19 cellular contexts compared by ENCODE assay signal in the genomic region with DNA sequence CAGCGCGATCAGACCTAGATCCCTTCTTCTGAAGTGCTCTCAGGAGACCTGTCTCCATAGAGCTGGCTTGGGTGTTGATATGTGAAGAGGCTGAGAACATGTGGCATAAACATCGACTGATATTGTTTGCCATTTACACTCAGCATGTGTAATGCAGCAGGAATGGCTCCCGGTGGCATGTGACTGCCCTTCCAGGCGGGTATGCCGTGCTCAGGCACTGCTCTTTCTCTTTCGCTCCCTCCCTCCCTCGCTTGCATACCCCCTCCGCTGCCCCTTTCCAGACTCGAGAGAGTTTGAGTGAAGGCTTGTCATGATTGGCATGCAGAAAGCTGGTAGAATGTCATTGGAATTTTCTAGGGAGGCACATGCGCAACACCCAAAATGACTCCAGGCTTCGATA.
A peak's percentile ranks its signal among the peaks of the same experiment; 100 is the strongest.
DNase-seq lines count a peak whose midpoint lies in the region; ATAC-seq lines count a peak whose summit lies in the region.
"Had no signal": no experiment of that assay in that cellular context is flagged by ENCODE, and none has a peak within 500 bp of the region (broad histone marks: within the 10 kb centered on the region; RNA-seq: fewer than 3 reads in every experiment).

No MANE protein-coding gene starts in this region.

- intact Hi-C loops in right cardiac atrium (cut with DNase I) = no loop called here
- intact Hi-C loops in activated T-helper 2 cell treated with anti-CD3 and anti-CD28 coated beads, Interferon-gamma antibody, Interleukin-2, Interleukin-4, amounts not matched to agents 10 μg/mL and 5 μg/mL and 100 μg/mL, durations not matched to agents 14 hours and 24 hours and 36 hours (cut with micrococcal nuclease) = no loop called here

- peak overlapping the region; percentile 22 to 47 for H3K4me3 Mint-ChIP-seq in effector memory CD8-positive, alpha-beta T cell
- H3K4me3 Mint-ChIP-seq in activated T-helper 2 cell treated with anti-CD3 and anti-CD28 coated beads, Interferon-gamma antibody, Interleukin-2, Interleukin-4, amounts not matched to agents 10 μg/mL and 5 μg/mL and 100 μg/mL, durations not matched to agents 14 hours and 24 hours and 36 hours (ENCODE audit: low read depth) = no peak overlapping the region

- no peaks in the 10 kb centered on the region for H4K20me1 ChIP-seq in GM23248 (ENCODE audit: insufficient read depth)

- H3K27me3 ChIP-seq in GM23248 (replicated peaks; ENCODE audit: insufficient read depth) = peaks cover 44% of the 10 kb centered on the region
- no peaks in the 10 kb centered on the region for H3K27me3 ChIP-seq in right cardiac atrium (ENCODE audit: control insufficient read depth, insufficient read depth)
- H3K27me3 ChIP-seq in skeletal muscle satellite cell (ENCODE audit: control insufficient read depth, insufficient read depth, low read length) = peaks cover 15% of the 10 kb centered on the region
- H3K27me3 ChIP-seq: vagina had no signal

- no peaks in the 10 kb centered on the region for H3F3A ChIP-seq in GM23248 (ENCODE audit: insufficient read depth)

- H3K9ac ChIP-seq in GM23248 = no peak overlapping the region
- H3K9ac ChIP-seq in skeletal muscle satellite cell (ENCODE audit: low read depth, low read length) = no peak overlapping the region

- H3K4me3 ChIP-seq in GM23248 = no peak overlapping the region
- no peak overlapping the region for H3K4me3 ChIP-seq in right cardiac atrium (ENCODE audit: low read length)
- peak overlapping the region; percentile 51 for H3K4me3 ChIP-seq in skeletal muscle satellite cell (ENCODE audit: low read length)
- H3K4me3 ChIP-seq: mucosa of descending colon, SK-N-MC, stomach, vagina had no signal

- H3K79me2 ChIP-seq in GM23248 (ENCODE audit: insufficient read depth) = no peaks in the 10 kb centered on the region

- no peaks in the 10 kb centered on the region for H3K4me1 ChIP-seq in GM23248 (ENCODE audit: insufficient read depth)
- H3K4me1 ChIP-seq in right cardiac atrium (ENCODE audit: control insufficient read depth, insufficient read depth, low read length) = peaks cover 2% of the 10 kb centered on the region
- H3K4me1 ChIP-seq in skeletal muscle satellite cell (ENCODE audit: control insufficient read depth, insufficient read depth, low read length) = peaks cover 10% of the 10 kb centered on the region
- H3K4me1 ChIP-seq: Caco-2, stomach had no signal

- DNase-seq in GM23248 (peak; percentile 44), right cardiac atrium (peak; percentile 36 to 80 (median 78)), NCI-H748 treated with DMSO at 0.1 percent for 48 hours (lab: John Stamatoyannopoulos, UW) (no peak)
- DNase-seq in effector memory CD8-positive, alpha-beta T cell = no peak
- DNase-seq in activated CD4-positive, CD25-positive, alpha-beta regulatory T cell (lab: John Stamatoyannopoulos, UW) = no peak
- no peak for DNase-seq in activated T-helper 2 cell treated with anti-CD3 and anti-CD28 coated beads, Interferon-gamma antibody, Interleukin-2, Interleukin-4, amounts not matched to agents 10 μg/mL and 5 μg/mL and 100 μg/mL, durations not matched to agents 14 hours and 24 hours and 36 hours (ENCODE audit: low spot score)
- DNase-seq: activated CD4-positive, alpha-beta T cell treated with anti-CD3 and anti-CD28 coated beads for 4 hours; activated naive CD4-positive, alpha-beta T cell; activated T-cell treated with anti-CD3 and anti-CD28 coated beads for 4 hours; Caco-2; left colon; mucosa of descending colon; NCI-H1092 treated with DMSO at 0.1 percent for 48 hours; NCI-H82; stomach had no signal

- no peaks in the 10 kb centered on the region for H3K9me3 Mint-ChIP-seq in effector memory CD8-positive, alpha-beta T cell
- no peaks in the 10 kb centered on the region for H3K9me3 Mint-ChIP-seq in activated T-helper 2 cell treated with anti-CD3 and anti-CD28 coated beads, Interferon-gamma antibody, Interleukin-2, Interleukin-4, amounts not matched to agents 10 μg/mL and 5 μg/mL and 100 μg/mL, durations not matched to agents 14 hours and 24 hours and 36 hours

- H3K36me3 ChIP-seq in GM23248 (ENCODE audit: low read depth) = no peaks in the 10 kb centered on the region
- no peaks in the 10 kb centered on the region for H3K36me3 ChIP-seq in skeletal muscle satellite cell (ENCODE audit: insufficient read depth, low read length)
- H3K36me3 ChIP-seq: stomach, vagina had no signal

- no peaks in the 10 kb centered on the region for H3K9me2 ChIP-seq in GM23248 (ENCODE audit: insufficient read depth)

- H3K4me2 ChIP-seq in GM23248 (ENCODE audit: unreplicated experiment) = no peak overlapping the region
- H3K4me2 ChIP-seq in skeletal muscle satellite cell (ENCODE audit: low read length) = peak overlapping the region; percentile 72

- H3K27ac Mint-ChIP-seq in effector memory CD8-positive, alpha-beta T cell = no peak overlapping the region
- H3K27ac Mint-ChIP-seq in activated T-helper 2 cell treated with anti-CD3 and anti-CD28 coated beads, Interferon-gamma antibody, Interleukin-2, Interleukin-4, amounts not matched to agents 10 μg/mL and 5 μg/mL and 100 μg/mL, durations not matched to agents 14 hours and 24 hours and 36 hours = no peak overlapping the region

- H3K27ac ChIP-seq in GM23248 (no peak overlapping the region), right cardiac atrium (ENCODE audit: low read length) (peak overlapping the region; percentile 91)
- H3K27ac ChIP-seq: SK-N-MC, stomach, vagina had no signal

- no peak overlapping the region for H2AFZ ChIP-seq in GM23248

- peaks cover 19 to 28% of the 10 kb centered on the region in 2 donors for H3K27me3 Mint-ChIP-seq in effector memory CD8-positive, alpha-beta T cell
- peaks cover 2% of the 10 kb centered on the region for H3K27me3 Mint-ChIP-seq in activated T-helper 2 cell treated with anti-CD3 and anti-CD28 coated beads, Interferon-gamma antibody, Interleukin-2, Interleukin-4, amounts not matched to agents 10 μg/mL and 5 μg/mL and 100 μg/mL, durations not matched to agents 14 hours and 24 hours and 36 hours (ENCODE audit: low read depth)

- no peak for ATAC-seq in effector memory CD8-positive, alpha-beta T cell (replicated peaks)
- peak; percentile 84 to 90 for ATAC-seq in right cardiac atrium
- ATAC-seq: left colon, mucosa of descending colon, sciatic nerve had no signal

- H3K9me3 ChIP-seq in GM23248 (ENCODE audit: low read depth) (peaks cover 2% of the 10 kb centered on the region), right cardiac atrium (ENCODE audit: control insufficient read depth, low read length) (no peaks in the 10 kb centered on the region), skeletal muscle satellite cell (replicated peaks; ENCODE audit: low read length) (no peaks in the 10 kb centered on the region)
- H3K9me3 ChIP-seq: Caco-2, mucosa of descending colon, stomach, vagina had no signal

- 60 to 70% methylated on average over 12 of the region's 12 CpGs for WGBS in GM23248 (ENCODE audit: low coverage in 1 of 2, low lambda C conversion rate in 2 of 2, missing lambda C conversion rate in 2 of 2), 2 experiments
- WGBS in right cardiac atrium = 58% methylated on average over 12 of the region's 12 CpGs

- no peaks in the 10 kb centered on the region for H3K36me3 Mint-ChIP-seq in effector memory CD8-positive, alpha-beta T cell (ENCODE audit: insufficient read depth)
- no peaks in the 10 kb centered on the region for H3K36me3 Mint-ChIP-seq in activated T-helper 2 cell treated with anti-CD3 and anti-CD28 coated beads, Interferon-gamma antibody, Interleukin-2, Interleukin-4, amounts not matched to agents 10 μg/mL and 5 μg/mL and 100 μg/mL, durations not matched to agents 14 hours and 24 hours and 36 hours (ENCODE audit: low read depth)

- in situ Hi-C loops in GM23248 (cut with MboI) = loop anchor here (25.0 kb wide), 1 partner anchor 1373 kb away; no protein-coding TSS in a partner anchor

- peaks cover 0 to 17% of the 10 kb centered on the region in 2 donors for H3K4me1 Mint-ChIP-seq in effector memory CD8-positive, alpha-beta T cell (ENCODE audit: low read depth in 2 of 2)
- peaks cover 10% of the 10 kb centered on the region for H3K4me1 Mint-ChIP-seq in activated T-helper 2 cell treated with anti-CD3 and anti-CD28 coated beads, Interferon-gamma antibody, Interleukin-2, Interleukin-4, amounts not matched to agents 10 μg/mL and 5 μg/mL and 100 μg/mL, durations not matched to agents 14 hours and 24 hours and 36 hours (ENCODE audit: low read depth)

Comparison
In these comparisons a context has a peak if more than half of its experiments do, and no peak if none do; other contexts are left out.
1. DNase-seq: peak in GM23248 (single experiment) and right cardiac atrium (3 of 3); none in effector memory CD8-positive, alpha-beta T cell (0 of 3), NCI-H748 treated with DMSO at 0.1 percent for 48 hours (single experiment), activated CD4-positive, CD25-positive, alpha-beta regulatory T cell (0 of 4) and activated T-helper 2 cell treated with anti-CD3 and anti-CD28 coated beads, Interferon-gamma antibody, Interleukin-2, Interleukin-4, amounts not matched to agents 10 μg/mL and 5 μg/mL and 100 μg/mL, durations not matched to agents 14 hours and 24 hours and 36 hours (single experiment).